ENCODE assay signal across 1 cellular context in the genomic region with DNA sequence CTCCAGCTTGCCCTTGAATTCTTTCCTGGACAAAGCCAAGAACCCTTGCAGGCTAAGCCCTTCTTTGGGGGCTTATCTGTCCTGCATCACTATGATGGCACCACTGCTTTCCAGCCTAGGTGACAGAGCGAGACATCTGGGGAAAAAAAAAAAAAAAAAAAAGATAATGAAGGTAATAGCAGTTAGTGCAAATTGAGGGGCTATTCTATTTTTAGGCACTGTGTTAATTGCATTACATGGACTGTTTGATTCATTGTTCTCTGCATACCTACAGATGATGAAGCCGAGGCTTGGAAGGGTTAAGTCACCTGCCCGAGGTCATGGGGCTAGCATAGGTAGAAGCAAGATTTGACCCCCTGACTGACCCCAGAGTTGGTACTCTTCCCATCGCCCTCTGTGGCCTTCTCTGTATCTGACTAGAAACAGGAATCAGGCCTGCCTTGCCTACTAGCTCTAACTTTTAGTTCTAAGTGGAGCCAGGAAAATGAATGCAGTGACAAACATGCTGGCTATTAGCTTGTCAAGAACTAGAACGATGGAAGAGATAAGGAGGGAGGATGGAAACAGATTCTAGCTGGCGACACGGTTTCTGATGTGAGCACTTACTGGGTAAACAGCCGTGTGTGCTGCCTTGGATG.
TF ChIP-seq lines count a peak whose summit lies in the region.

No MANE protein-coding gene starts in this region.

TF ChIP-seq in HepG2, 621 proteins besides CTCF, POLR2A, EP300 and RAD21 (continued from another document and continues in another):
- TF ChIP-seq, protein P1, sequence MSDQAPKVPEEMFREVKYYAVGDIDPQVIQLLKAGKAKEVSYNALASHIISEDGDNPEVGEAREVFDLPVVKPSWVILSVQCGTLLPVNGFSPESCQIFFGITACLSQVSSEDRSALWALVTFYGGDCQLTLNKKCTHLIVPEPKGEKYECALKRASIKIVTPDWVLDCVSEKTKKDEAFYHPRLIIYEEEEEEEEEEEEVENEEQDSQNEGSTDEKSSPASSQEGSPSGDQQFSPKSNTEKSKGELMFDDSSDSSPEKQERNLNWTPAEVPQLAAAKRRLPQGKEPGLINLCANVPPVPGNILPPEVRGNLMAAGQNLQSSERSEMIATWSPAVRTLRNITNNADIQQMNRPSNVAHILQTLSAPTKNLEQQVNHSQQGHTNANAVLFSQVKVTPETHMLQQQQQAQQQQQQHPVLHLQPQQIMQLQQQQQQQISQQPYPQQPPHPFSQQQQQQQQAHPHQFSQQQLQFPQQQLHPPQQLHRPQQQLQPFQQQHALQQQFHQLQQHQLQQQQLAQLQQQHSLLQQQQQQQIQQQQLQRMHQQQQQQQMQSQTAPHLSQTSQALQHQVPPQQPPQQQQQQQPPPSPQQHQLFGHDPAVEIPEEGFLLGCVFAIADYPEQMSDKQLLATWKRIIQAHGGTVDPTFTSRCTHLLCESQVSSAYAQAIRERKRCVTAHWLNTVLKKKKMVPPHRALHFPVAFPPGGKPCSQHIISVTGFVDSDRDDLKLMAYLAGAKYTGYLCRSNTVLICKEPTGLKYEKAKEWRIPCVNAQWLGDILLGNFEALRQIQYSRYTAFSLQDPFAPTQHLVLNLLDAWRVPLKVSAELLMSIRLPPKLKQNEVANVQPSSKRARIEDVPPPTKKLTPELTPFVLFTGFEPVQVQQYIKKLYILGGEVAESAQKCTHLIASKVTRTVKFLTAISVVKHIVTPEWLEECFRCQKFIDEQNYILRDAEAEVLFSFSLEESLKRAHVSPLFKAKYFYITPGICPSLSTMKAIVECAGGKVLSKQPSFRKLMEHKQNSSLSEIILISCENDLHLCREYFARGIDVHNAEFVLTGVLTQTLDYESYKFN (CRISPR knock-in tag; conservative IDR thresholded peaks at IDR 0.05): no peak
- TF ChIP-seq CBFB (CRISPR knock-in tag; IDR thresholded peaks at IDR 0.05): no peak
- 0 out of 2 replicates have a peak, but pooled peaks have one; percentile 7 for TF ChIP-seq ATAD3A (CRISPR knock-in tag; IDR thresholded peaks at IDR 0.05)
- no peak for TF ChIP-seq FOXO1 (CRISPR knock-in tag; IDR thresholded peaks at IDR 0.05)
- no peak for TF ChIP-seq SP1 (IDR thresholded peaks at IDR 0.05)
- TF ChIP-seq SP1 (CRISPR knock-in tag; IDR thresholded peaks at IDR 0.05): no peak
- TF ChIP-seq IKZF4 (CRISPR knock-in tag; IDR thresholded peaks at IDR 0.05; ENCODE audit: borderline replicate concordance, low read depth, not compliant biosample characterization): no peak
- no peak for TF ChIP-seq NFATC3 (CRISPR knock-in tag; IDR thresholded peaks at IDR 0.05)
- TF ChIP-seq TAF15 (IDR thresholded peaks at IDR 0.05; ENCODE audit: low read depth, low read length, poor library complexity, severe bottlenecking): no peak
- no peak for TF ChIP-seq NFIC (IDR thresholded peaks at IDR 0.05; ENCODE audit: low read length)
- TF ChIP-seq FLYWCH1 (CRISPR knock-in tag; IDR thresholded peaks at IDR 0.05): peak; percentile 43; the same call in 1 of the 2 replicates
- TF ChIP-seq MAFK (conservative IDR thresholded peaks at IDR 0.05 in 1 of 2, IDR thresholded peaks at IDR 0.05 in 1 of 2; ENCODE audit: low read length in 2 of 2): no peak
- TF ChIP-seq ZNF124 (CRISPR knock-in tag; IDR thresholded peaks at IDR 0.05): no peak
- TF ChIP-seq ISX (CRISPR knock-in tag; conservative IDR thresholded peaks at IDR 0.05): no peak
- TF ChIP-seq, protein P2, sequence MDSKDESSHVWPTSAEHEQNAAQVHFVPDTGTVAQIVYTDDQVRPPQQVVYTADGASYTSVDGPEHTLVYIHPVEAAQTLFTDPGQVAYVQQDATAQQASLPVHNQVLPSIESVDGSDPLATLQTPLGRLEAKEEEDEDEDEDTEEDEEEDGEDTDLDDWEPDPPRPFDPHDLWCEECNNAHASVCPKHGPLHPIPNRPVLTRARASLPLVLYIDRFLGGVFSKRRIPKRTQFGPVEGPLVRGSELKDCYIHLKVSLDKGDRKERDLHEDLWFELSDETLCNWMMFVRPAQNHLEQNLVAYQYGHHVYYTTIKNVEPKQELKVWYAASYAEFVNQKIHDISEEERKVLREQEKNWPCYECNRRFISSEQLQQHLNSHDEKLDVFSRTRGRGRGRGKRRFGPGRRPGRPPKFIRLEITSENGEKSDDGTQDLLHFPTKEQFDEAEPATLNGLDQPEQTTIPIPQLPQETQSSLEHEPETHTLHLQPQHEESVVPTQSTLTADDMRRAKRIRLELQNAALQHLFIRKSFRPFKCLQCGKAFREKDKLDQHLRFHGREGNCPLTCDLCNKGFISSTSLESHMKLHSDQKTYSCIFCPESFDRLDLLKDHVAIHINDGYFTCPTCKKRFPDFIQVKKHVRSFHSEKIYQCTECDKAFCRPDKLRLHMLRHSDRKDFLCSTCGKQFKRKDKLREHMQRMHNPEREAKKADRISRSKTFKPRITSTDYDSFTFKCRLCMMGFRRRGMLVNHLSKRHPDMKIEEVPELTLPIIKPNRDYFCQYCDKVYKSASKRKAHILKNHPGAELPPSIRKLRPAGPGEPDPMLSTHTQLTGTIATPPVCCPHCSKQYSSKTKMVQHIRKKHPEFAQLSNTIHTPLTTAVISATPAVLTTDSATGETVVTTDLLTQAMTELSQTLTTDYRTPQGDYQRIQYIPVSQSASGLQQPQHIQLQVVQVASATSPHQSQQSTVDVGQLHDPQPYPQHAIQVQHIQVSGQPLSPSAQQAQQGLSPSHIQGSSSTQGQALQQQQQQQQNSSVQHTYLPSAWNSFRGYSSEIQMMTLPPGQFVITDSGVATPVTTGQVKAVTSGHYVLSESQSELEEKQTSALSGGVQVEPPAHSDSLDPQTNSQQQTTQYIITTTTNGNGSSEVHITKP (CRISPR knock-in tag; IDR thresholded peaks at IDR 0.05; ENCODE audit: low read depth): no peak
- no peak for TF ChIP-seq ELF3 (CRISPR knock-in tag; IDR thresholded peaks at IDR 0.05)
- TF ChIP-seq NCOR1 (IDR thresholded peaks at IDR 0.05; ENCODE audit: borderline replicate concordance, low read length): no peak
- TF ChIP-seq, protein P3, sequence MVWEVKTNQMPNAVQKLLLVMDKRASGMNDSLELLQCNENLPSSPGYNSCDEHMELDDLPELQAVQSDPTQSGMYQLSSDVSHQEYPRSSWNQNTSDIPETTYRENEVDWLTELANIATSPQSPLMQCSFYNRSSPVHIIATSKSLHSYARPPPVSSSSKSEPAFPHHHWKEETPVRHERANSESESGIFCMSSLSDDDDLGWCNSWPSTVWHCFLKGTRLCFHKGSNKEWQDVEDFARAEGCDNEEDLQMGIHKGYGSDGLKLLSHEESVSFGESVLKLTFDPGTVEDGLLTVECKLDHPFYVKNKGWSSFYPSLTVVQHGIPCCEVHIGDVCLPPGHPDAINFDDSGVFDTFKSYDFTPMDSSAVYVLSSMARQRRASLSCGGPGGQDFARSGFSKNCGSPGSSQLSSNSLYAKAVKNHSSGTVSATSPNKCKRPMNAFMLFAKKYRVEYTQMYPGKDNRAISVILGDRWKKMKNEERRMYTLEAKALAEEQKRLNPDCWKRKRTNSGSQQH (CRISPR knock-in tag; IDR thresholded peaks at IDR 0.05; ENCODE audit: low read depth): no peak
- TF ChIP-seq ZNF772 (CRISPR knock-in tag; IDR thresholded peaks at IDR 0.05): no peak; the same call in 1 of the 2 replicates
- no peak for TF ChIP-seq RFX1 (IDR thresholded peaks at IDR 0.05)
- peak; percentile 50; the same call in 1 of the 2 replicates for TF ChIP-seq BHLHE40 (IDR thresholded peaks at IDR 0.05; ENCODE audit: low read length)
- TF ChIP-seq IRX3 (CRISPR knock-in tag; IDR thresholded peaks at IDR 0.05; ENCODE audit: borderline replicate concordance, low read depth): no peak
- no peak; the same call in 1 of the 2 replicates for TF ChIP-seq TOPORS (CRISPR knock-in tag; IDR thresholded peaks at IDR 0.05)
- TF ChIP-seq ZNF652 (CRISPR knock-in tag; IDR thresholded peaks at IDR 0.05; ENCODE audit: borderline replicate concordance, low read depth): peak; percentile 85
- TF ChIP-seq ZNF850 (CRISPR knock-in tag; conservative IDR thresholded peaks at IDR 0.05): no peak
- TF ChIP-seq MXD4 (CRISPR knock-in tag; IDR thresholded peaks at IDR 0.05): no peak
- no peak for TF ChIP-seq ZZZ3 (CRISPR knock-in tag; IDR thresholded peaks at IDR 0.05; ENCODE audit: borderline replicate concordance)
- TF ChIP-seq, protein P4, sequence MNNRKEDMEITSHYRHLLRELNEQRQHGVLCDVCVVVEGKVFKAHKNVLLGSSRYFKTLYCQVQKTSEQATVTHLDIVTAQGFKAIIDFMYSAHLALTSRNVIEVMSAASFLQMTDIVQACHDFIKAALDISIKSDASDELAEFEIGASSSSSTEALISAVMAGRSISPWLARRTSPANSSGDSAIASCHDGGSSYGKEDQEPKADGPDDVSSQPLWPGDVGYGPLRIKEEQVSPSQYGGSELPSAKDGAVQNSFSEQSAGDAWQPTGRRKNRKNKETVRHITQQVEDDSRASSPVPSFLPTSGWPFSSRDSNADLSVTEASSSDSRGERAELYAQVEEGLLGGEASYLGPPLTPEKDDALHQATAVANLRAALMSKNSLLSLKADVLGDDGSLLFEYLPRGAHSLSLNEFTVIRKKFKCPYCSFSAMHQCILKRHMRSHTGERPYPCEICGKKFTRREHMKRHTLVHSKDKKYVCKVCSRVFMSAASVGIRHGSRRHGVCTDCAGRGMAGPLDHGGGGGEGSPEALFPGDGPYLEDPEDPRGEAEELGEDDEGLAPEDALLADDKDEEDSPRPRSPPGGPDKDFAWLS (CRISPR knock-in tag; IDR thresholded peaks at IDR 0.05; ENCODE audit: borderline replicate concordance): 0 out of 2 replicates have a peak, but pooled peaks have one; percentile 16
- no peak for TF ChIP-seq RARA (CRISPR knock-in tag; IDR thresholded peaks at IDR 0.05)
- TF ChIP-seq ZNF607 (CRISPR knock-in tag; IDR thresholded peaks at IDR 0.05; ENCODE audit: borderline replicate concordance): no peak
- TF ChIP-seq ZNF577 (CRISPR knock-in tag; IDR thresholded peaks at IDR 0.05; ENCODE audit: borderline replicate concordance, low read depth): no peak
- no peak for TF ChIP-seq ATF7 (IDR thresholded peaks at IDR 0.05)
- no peak for TF ChIP-seq ATF7 (CRISPR knock-in tag; IDR thresholded peaks at IDR 0.05)
- no peak for TF ChIP-seq SIX4 (CRISPR knock-in tag; IDR thresholded peaks at IDR 0.05)
- no peak for TF ChIP-seq SMYD3 (CRISPR knock-in tag; IDR thresholded peaks at IDR 0.05)
- TF ChIP-seq MYNN (CRISPR knock-in tag; IDR thresholded peaks at IDR 0.05; ENCODE audit: low read depth): no peak
- TF ChIP-seq, protein P5, sequence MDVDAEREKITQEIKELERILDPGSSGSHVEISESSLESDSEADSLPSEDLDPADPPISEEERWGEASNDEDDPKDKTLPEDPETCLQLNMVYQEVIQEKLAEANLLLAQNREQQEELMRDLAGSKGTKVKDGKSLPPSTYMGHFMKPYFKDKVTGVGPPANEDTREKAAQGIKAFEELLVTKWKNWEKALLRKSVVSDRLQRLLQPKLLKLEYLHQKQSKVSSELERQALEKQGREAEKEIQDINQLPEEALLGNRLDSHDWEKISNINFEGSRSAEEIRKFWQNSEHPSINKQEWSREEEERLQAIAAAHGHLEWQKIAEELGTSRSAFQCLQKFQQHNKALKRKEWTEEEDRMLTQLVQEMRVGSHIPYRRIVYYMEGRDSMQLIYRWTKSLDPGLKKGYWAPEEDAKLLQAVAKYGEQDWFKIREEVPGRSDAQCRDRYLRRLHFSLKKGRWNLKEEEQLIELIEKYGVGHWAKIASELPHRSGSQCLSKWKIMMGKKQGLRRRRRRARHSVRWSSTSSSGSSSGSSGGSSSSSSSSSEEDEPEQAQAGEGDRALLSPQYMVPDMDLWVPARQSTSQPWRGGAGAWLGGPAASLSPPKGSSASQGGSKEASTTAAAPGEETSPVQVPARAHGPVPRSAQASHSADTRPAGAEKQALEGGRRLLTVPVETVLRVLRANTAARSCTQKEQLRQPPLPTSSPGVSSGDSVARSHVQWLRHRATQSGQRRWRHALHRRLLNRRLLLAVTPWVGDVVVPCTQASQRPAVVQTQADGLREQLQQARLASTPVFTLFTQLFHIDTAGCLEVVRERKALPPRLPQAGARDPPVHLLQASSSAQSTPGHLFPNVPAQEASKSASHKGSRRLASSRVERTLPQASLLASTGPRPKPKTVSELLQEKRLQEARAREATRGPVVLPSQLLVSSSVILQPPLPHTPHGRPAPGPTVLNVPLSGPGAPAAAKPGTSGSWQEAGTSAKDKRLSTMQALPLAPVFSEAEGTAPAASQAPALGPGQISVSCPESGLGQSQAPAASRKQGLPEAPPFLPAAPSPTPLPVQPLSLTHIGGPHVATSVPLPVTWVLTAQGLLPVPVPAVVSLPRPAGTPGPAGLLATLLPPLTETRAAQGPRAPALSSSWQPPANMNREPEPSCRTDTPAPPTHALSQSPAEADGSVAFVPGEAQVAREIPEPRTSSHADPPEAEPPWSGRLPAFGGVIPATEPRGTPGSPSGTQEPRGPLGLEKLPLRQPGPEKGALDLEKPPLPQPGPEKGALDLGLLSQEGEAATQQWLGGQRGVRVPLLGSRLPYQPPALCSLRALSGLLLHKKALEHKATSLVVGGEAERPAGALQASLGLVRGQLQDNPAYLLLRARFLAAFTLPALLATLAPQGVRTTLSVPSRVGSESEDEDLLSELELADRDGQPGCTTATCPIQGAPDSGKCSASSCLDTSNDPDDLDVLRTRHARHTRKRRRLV (CRISPR knock-in tag; IDR thresholded peaks at IDR 0.05): no peak
- 0 out of 2 replicates have a peak, but pooled peaks have one; percentile 22 for TF ChIP-seq HHEX (CRISPR knock-in tag; IDR thresholded peaks at IDR 0.05)
- TF ChIP-seq MXI1 (IDR thresholded peaks at IDR 0.05; ENCODE audit: borderline replicate concordance, low read depth, low read length): no peak
- TF ChIP-seq, protein P6, sequence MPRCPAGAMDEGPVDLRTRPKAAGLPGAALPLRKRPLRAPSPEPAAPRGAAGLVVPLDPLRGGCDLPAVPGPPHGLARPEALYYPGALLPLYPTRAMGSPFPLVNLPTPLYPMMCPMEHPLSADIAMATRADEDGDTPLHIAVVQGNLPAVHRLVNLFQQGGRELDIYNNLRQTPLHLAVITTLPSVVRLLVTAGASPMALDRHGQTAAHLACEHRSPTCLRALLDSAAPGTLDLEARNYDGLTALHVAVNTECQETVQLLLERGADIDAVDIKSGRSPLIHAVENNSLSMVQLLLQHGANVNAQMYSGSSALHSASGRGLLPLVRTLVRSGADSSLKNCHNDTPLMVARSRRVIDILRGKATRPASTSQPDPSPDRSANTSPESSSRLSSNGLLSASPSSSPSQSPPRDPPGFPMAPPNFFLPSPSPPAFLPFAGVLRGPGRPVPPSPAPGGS (CRISPR knock-in tag; IDR thresholded peaks at IDR 0.05): no peak
- no peak for TF ChIP-seq BCL6 (CRISPR knock-in tag; IDR thresholded peaks at IDR 0.05)
- TF ChIP-seq ZNF264 (CRISPR knock-in tag; IDR thresholded peaks at IDR 0.05): no peak
- TF ChIP-seq, protein P7, sequence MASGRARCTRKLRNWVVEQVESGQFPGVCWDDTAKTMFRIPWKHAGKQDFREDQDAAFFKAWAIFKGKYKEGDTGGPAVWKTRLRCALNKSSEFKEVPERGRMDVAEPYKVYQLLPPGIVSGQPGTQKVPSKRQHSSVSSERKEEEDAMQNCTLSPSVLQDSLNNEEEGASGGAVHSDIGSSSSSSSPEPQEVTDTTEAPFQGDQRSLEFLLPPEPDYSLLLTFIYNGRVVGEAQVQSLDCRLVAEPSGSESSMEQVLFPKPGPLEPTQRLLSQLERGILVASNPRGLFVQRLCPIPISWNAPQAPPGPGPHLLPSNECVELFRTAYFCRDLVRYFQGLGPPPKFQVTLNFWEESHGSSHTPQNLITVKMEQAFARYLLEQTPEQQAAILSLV (CRISPR knock-in tag; IDR thresholded peaks at IDR 0.05; ENCODE audit: borderline replicate concordance): no peak
- TF ChIP-seq MEIS2 (CRISPR knock-in tag; IDR thresholded peaks at IDR 0.05): no peak
